Comparison of ENCODE assay signal across 26 cellular contexts in genomic region chr5:130714200-130714599, GRCh38.
"Had no signal": no experiment of that assay in that cellular context is flagged by ENCODE, and none has a peak within 500 bp of the region (broad histone marks: within the 10 kb centered on the region; RNA-seq: fewer than 3 reads in every experiment).

No MANE protein-coding gene starts in this region.

- H3K27ac Mint-ChIP-seq: mesothelial cell of epicardium; naive thymus-derived CD4-positive, alpha-beta T cell had no signal

- H3K27ac ChIP-seq: coronary artery, dorsolateral prefrontal cortex, epithelial cell of prostate, esophagus squamous epithelium, gastrocnemius medialis, heart right ventricle, left lung, lower lobe of right lung had no signal

- H3K36me3 ChIP-seq: esophagus squamous epithelium, gastrocnemius medialis, heart right ventricle, left lung, lower lobe of right lung had no signal

- FAIRE-seq: colon, islet of Langerhans, keratinocyte had no signal

- H3K9me3 ChIP-seq: esophagus squamous epithelium, gastrocnemius medialis, heart right ventricle, left lung, lower lobe of right lung had no signal

- H3K4me3 Mint-ChIP-seq: mesothelial cell of epicardium; naive thymus-derived CD4-positive, alpha-beta T cell had no signal

- H3K4me1 Mint-ChIP-seq: mesothelial cell of epicardium; naive thymus-derived CD4-positive, alpha-beta T cell had no signal

- H3K4me1 ChIP-seq: esophagus squamous epithelium, gastrocnemius medialis, heart right ventricle, left lung, lower lobe of right lung had no signal

- H3K4me3 ChIP-seq: coronary artery, dorsolateral prefrontal cortex, esophagus squamous epithelium, gastrocnemius medialis, heart right ventricle, left lung, lower lobe of right lung had no signal

- ATAC-seq: esophagus mucosa; gastrocnemius medialis; heart right ventricle; left cardiac atrium; left lung; left ventricle myocardium superior; lower lobe of right lung; naive thymus-derived CD4-positive, alpha-beta T cell had no signal

- DNase-seq: dermis blood vessel endothelial cell; dorsolateral prefrontal cortex; effector CD4-positive, alpha-beta T cell; effector memory CD4-positive, alpha-beta T cell; erythroblast; esophagus squamous epithelium; foreskin fibroblast; foreskin melanocyte; gastrocnemius medialis; glutamatergic neuron; head of caudate nucleus; heart right ventricle; hippocampal formation; left cardiac atrium; left lung; left ventricle myocardium superior; lower lobe of right lung; mesenchymal stem cell; naive thymus-derived CD4-positive, alpha-beta T cell had no signal

- H3K27me3 ChIP-seq: gastrocnemius medialis, heart right ventricle, left lung had no signal

- H3K36me3 Mint-ChIP-seq: mesothelial cell of epicardium; naive thymus-derived CD4-positive, alpha-beta T cell had no signal

- H3K9me3 Mint-ChIP-seq: mesothelial cell of epicardium; naive thymus-derived CD4-positive, alpha-beta T cell had no signal
